In the genomic region with DNA sequence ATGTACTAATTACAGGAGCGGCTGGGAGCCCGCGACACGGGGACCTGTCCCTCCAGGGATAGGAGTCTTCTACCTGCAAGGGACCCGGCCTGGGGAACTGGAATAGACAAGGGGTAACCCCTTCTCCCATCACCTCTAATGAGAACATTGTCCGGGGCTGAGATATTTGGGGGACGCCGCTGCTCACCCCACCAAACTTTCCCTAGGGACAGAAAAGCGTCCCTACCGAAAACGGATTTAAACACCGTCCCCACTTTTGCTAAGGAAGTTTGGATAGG, we compare ENCODE assay signal across 10 cellular contexts. TPM values are rescaled to one million over a fixed set of nuclear protein-coding genes. Genes with fewer than 3 reads are reported as not detected.
A peak's percentile ranks its signal among the peaks of the same experiment; 100 is the strongest.
DNase-seq lines count a peak whose midpoint lies in the region; ATAC-seq and TF ChIP-seq lines count a peak whose summit lies in the region.
"Had no signal": no experiment of that assay in that cellular context is flagged by ENCODE, and none has a peak within 500 bp of the region (broad histone marks: within the 10 kb centered on the region; RNA-seq: fewer than 3 reads in every experiment).

No MANE protein-coding gene starts in this region.

- H3K27ac Mint-ChIP-seq in WTC11: no peak overlapping the region
- H3K27ac Mint-ChIP-seq in CD4-positive, alpha-beta memory T cell: no peak overlapping the region
- H3K27ac Mint-ChIP-seq: dendritic cell treated with granulocyte-macrophage colony-stimulating factor and Interleukin-4, amounts not matched to agents 40 ng/mL and 50 ng/mL, for 4 days had no signal

- H3K4me1 Mint-ChIP-seq in WTC11: peaks cover 34% of the 10 kb centered on the region
- H3K4me1 Mint-ChIP-seq in CD4-positive, alpha-beta memory T cell: peaks cover 4 to 39% (median 10%) of the 10 kb centered on the region in 4 donors

- TF ChIP-seq CTCF in WTC11 (IDR thresholded peaks at IDR 0.05) (no peak), thoracic aorta (IDR thresholded peaks at IDR 0.05) (no peak)

- ATAC-seq in WTC11 (no peak), thoracic aorta (ENCODE audit: insufficient number of reproducible peaks, low FRiP score, low read depth) (no peak), GM21786 (IDR thresholded peaks at IDR 0.05; ENCODE audit: unreplicated experiment) (no peak)

- H3K27ac ChIP-seq in mucosa of rectum (ENCODE audit: low read depth in 2 of 2, low read length in 2 of 2) (no peak overlapping the region), thoracic aorta (no peak overlapping the region)
- no peak overlapping the region for H3K27ac ChIP-seq in CD4-positive, alpha-beta memory T cell (ENCODE audit: low read depth, low read length)

- POLR2A ChIA-PET in WTC11 (lab: Charles Lee): interaction anchor here (0.5 kb wide), 1 partner anchor 87 kb away, joined by 3 read pairs; no protein-coding TSS in a partner anchor
- POLR2A ChIA-PET in CD4-positive, alpha-beta memory T cell (lab: Charles Lee; ENCODE audit: partially characterized antibody): no interaction called here

- H3K9me3 ChIP-seq in endocrine pancreas (ENCODE audit: control insufficient read depth, low read length) (no peaks in the 10 kb centered on the region), mucosa of rectum (ENCODE audit: control insufficient read depth in 2 of 2, low read length in 2 of 2) (no peaks in the 10 kb centered on the region), thoracic aorta (no peaks in the 10 kb centered on the region)
- H3K9me3 ChIP-seq in CD4-positive, alpha-beta memory T cell (ENCODE audit: control insufficient read depth in 1 of 2, low read length in 2 of 2): no peaks in the 10 kb centered on the region

- H3K9me3 Mint-ChIP-seq in WTC11: no peaks in the 10 kb centered on the region
- H3K9me3 Mint-ChIP-seq in CD4-positive, alpha-beta memory T cell: peaks cover 0 to 10% (median 0%) of the 10 kb centered on the region in 8 donors
- H3K9me3 Mint-ChIP-seq: dendritic cell treated with granulocyte-macrophage colony-stimulating factor and Interleukin-4, amounts not matched to agents 40 ng/mL and 50 ng/mL, for 4 days had no signal

- H3K9ac ChIP-seq in endocrine pancreas (ENCODE audit: control insufficient read depth, insufficient read depth, low read length): no peak overlapping the region
- peak overlapping the region in 1 of 2 donors; percentile 61 for H3K9ac ChIP-seq in mucosa of rectum (ENCODE audit: low read depth in 1 of 2, low read length in 2 of 2)

- CTCF ChIA-PET in WTC11 (lab: Charles Lee): interaction anchor here (0.6 to 1.3 kb wide), 4 partner anchors 40 to 644 kb away, joined by 3 to 4 read pairs (median 3); no protein-coding TSS in a partner anchor
- CTCF ChIA-PET in CD4-positive, alpha-beta memory T cell (lab: Charles Lee; ENCODE audit: partially characterized antibody): no interaction called here

- H3K4me3 ChIP-seq in endocrine pancreas (ENCODE audit: control insufficient read depth, insufficient read depth, low read length) (peak overlapping the region; percentile 35), mucosa of rectum (ENCODE audit: low read length in 2 of 2) (peak overlapping the region; percentile 67 to 72), thoracic aorta (peak overlapping the region; percentile 50)
- H3K4me3 ChIP-seq in CD4-positive, alpha-beta memory T cell (ENCODE audit: low read length in 2 of 2): no peak overlapping the region

- no peaks in the 10 kb centered on the region for H3K4me1 ChIP-seq in endocrine pancreas (ENCODE audit: control insufficient read depth, insufficient read depth, low read length)
- peaks cover 13 to 18% of the 10 kb centered on the region in 2 donors for H3K4me1 ChIP-seq in mucosa of rectum (ENCODE audit: control insufficient read depth in 2 of 2, insufficient read depth in 2 of 2, low read length in 2 of 2)
- H3K4me1 ChIP-seq in thoracic aorta (ENCODE audit: control insufficient read depth in 1 of 2, low read depth in 2 of 2): peaks cover 19 to 43% of the 10 kb centered on the region in 2 donors
- H3K4me1 ChIP-seq in CD4-positive, alpha-beta memory T cell (ENCODE audit: insufficient read depth, low read length): peaks cover 7% of the 10 kb centered on the region

- peaks cover 75% of the 10 kb centered on the region for H3K27me3 Mint-ChIP-seq in WTC11 (ENCODE audit: low read depth)
- peaks cover 39 to 48% of the 10 kb centered on the region in 2 donors for H3K27me3 Mint-ChIP-seq in CD4-positive, alpha-beta memory T cell

- H3K4me3 Mint-ChIP-seq in WTC11: peak overlapping the region; percentile 80
- peak overlapping the region in 2 of 8 donors; percentile 40 to 56 for H3K4me3 Mint-ChIP-seq in CD4-positive, alpha-beta memory T cell
- H3K4me3 Mint-ChIP-seq: dendritic cell treated with granulocyte-macrophage colony-stimulating factor and Interleukin-4, amounts not matched to agents 40 ng/mL and 50 ng/mL, for 4 days had no signal

- H3K36me3 Mint-ChIP-seq in WTC11: no peaks in the 10 kb centered on the region
- no peaks in the 10 kb centered on the region for H3K36me3 Mint-ChIP-seq in CD4-positive, alpha-beta memory T cell

- DNase-seq in WTC11 (ENCODE audit: low spot score): no peak
- DNase-seq in thoracic aorta (ENCODE audit: low spot score): no peak
- DNase-seq in CD4-positive, alpha-beta memory T cell: no peak
- no peak for DNase-seq in GM19238 (ENCODE audit: insufficient read length, low spot score)
- DNase-seq: Karpas-422, NCI-H226 had no signal

- H3K27me3 ChIP-seq in endocrine pancreas (ENCODE audit: control insufficient read depth, insufficient read depth, low read length): no peaks in the 10 kb centered on the region
- H3K27me3 ChIP-seq in mucosa of rectum (ENCODE audit: control insufficient read depth in 2 of 2, insufficient read depth in 2 of 2, low read length in 2 of 2): peaks cover 20 to 21% of the 10 kb centered on the region in 2 donors
- no peaks in the 10 kb centered on the region for H3K27me3 ChIP-seq in thoracic aorta (replicated peaks; ENCODE audit: insufficient read depth)
- peaks cover 24% of the 10 kb centered on the region for H3K27me3 ChIP-seq in CD4-positive, alpha-beta memory T cell (ENCODE audit: insufficient read depth, low read length)

- H3K36me3 ChIP-seq in endocrine pancreas (ENCODE audit: control insufficient read depth, insufficient read depth, low read length) (no peaks in the 10 kb centered on the region), mucosa of rectum (ENCODE audit: control insufficient read depth in 2 of 2, insufficient read depth in 2 of 2, low read length in 2 of 2) (no peaks in the 10 kb centered on the region), thoracic aorta (no peaks in the 10 kb centered on the region)
- no peaks in the 10 kb centered on the region for H3K36me3 ChIP-seq in CD4-positive, alpha-beta memory T cell (ENCODE audit: insufficient read depth, low read length)

- intact Hi-C loops in CD4-positive, alpha-beta memory T cell (cut with micrococcal nuclease): loop anchor here (5.0 to 10.0 kb wide), 5 partner anchors 110 to 1480 kb away; no protein-coding TSS in a partner anchor

TF ChIP-seq in WTC11, 78 proteins besides CTCF, POLR2A, EP300 and RAD21 (continues in another document):
- no peak for TF ChIP-seq PRRX2 (CRISPR knock-in tag; IDR thresholded peaks at IDR 0.05)
- TF ChIP-seq ESRRA (CRISPR knock-in tag; IDR thresholded peaks at IDR 0.05; ENCODE audit: borderline replicate concordance): no peak
- TF ChIP-seq ZNF121 (CRISPR knock-in tag; IDR thresholded peaks at IDR 0.05): no peak
- TF ChIP-seq SMAD3 (CRISPR knock-in tag; IDR thresholded peaks at IDR 0.05; ENCODE audit: borderline replicate concordance): no peak
- TF ChIP-seq, protein P1, sequence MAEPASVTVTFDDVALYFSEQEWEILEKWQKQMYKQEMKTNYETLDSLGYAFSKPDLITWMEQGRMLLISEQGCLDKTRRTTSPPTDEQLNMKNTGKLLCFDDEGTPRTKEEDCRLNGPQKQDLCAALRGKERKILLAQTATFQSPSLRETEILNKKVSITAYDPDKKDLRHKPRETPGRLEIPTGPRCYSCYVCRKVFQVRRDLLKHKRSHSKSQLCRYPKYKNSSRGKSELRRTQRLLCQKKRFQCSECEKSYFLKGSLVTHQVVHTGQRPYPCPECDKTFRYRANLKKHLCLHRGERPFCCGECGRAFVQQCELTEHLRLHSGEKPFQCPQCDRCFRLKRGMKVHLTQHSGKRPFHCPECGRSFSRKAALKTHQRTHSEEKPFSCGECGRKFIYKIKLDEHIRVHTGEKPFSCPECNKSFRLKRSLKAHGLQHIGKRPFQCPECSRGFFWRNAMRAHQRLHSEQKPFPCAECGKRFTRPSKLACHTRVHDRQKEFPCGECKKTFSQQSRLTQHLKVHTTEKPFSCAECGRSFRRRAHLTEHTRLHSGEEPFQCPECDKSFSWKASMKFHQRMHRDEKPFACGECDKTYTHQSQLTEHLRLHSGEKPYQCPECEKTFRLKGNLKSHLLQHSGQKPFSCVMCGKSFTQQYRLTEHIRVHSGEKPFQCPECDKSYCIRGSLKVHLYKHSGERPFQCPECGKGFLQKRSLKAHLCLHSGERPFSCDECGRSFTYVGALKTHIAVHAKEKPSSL (CRISPR knock-in tag; conservative IDR thresholded peaks at IDR 0.05): no peak
- TF ChIP-seq CREM (CRISPR knock-in tag; IDR thresholded peaks at IDR 0.05): no peak
- TF ChIP-seq ZNF317 (CRISPR knock-in tag; IDR thresholded peaks at IDR 0.05; ENCODE audit: borderline replicate concordance, low read depth): no peak
- no peak for TF ChIP-seq JUN (CRISPR knock-in tag; IDR thresholded peaks at IDR 0.05)
- TF ChIP-seq SOX15 (CRISPR knock-in tag; IDR thresholded peaks at IDR 0.05): no peak
- TF ChIP-seq, protein P2, sequence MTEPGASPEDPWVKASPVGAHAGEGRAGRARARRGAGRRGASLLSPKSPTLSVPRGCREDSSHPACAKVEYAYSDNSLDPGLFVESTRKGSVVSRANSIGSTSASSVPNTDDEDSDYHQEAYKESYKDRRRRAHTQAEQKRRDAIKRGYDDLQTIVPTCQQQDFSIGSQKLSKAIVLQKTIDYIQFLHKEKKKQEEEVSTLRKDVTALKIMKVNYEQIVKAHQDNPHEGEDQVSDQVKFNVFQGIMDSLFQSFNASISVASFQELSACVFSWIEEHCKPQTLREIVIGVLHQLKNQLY (CRISPR knock-in tag; IDR thresholded peaks at IDR 0.05): no peak
- no peak for TF ChIP-seq CBFB (CRISPR knock-in tag; IDR thresholded peaks at IDR 0.05; ENCODE audit: low read depth)
- TF ChIP-seq ZNF396 (CRISPR knock-in tag; IDR thresholded peaks at IDR 0.05; ENCODE audit: borderline replicate concordance): no peak
- TF ChIP-seq, protein P3, sequence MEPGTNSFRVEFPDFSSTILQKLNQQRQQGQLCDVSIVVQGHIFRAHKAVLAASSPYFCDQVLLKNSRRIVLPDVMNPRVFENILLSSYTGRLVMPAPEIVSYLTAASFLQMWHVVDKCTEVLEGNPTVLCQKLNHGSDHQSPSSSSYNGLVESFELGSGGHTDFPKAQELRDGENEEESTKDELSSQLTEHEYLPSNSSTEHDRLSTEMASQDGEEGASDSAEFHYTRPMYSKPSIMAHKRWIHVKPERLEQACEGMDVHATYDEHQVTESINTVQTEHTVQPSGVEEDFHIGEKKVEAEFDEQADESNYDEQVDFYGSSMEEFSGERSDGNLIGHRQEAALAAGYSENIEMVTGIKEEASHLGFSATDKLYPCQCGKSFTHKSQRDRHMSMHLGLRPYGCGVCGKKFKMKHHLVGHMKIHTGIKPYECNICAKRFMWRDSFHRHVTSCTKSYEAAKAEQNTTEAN (CRISPR knock-in tag; IDR thresholded peaks at IDR 0.05): no peak

RNA-seq across cellular contexts. Expression of a gene that starts 3.4 kb away (rescaled TPM):
- 8.1 to 9.0 TPM (median 8.9 TPM) in 3 replicates for total RNA-seq in WTC11 (2021)
- 1 to 10 TPM; 1.2 to 3.6 TPM for total RNA-seq in thoracic aorta
- total RNA-seq in CD4-positive, alpha-beta memory T cell: not detected
- polyA plus RNA-seq in CD4-positive, alpha-beta memory T cell: not detected

Comparison
In these comparisons a context has a peak if more than half of its experiments do, and no peak if none do; other contexts are left out.
1. H3K4me3 ChIP-seq: peak in endocrine pancreas (single experiment), mucosa of rectum (2 of 2) and thoracic aorta (single experiment); none in CD4-positive, alpha-beta memory T cell (0 of 2).